In genomic region chr10:32210306-32211045, GRCh38 we compare ENCODE assay signal across 8 cellular contexts.
A peak's percentile ranks its signal among the peaks of the same experiment; 100 is the strongest.
DNase-seq lines count a peak whose midpoint lies in the region; ATAC-seq, FAIRE-seq and TF ChIP-seq lines count a peak whose summit lies in the region.

No MANE protein-coding gene starts in this region.

- H3K4me3 ChIP-seq in LNCaP clone FGC (ENCODE audit: low read depth, low read length), result no peak overlapping the region

- peak; percentile 74 for TF ChIP-seq CTCF in LNCaP clone FGC (IDR thresholded peaks at IDR 0.05; ENCODE audit: control insufficient read depth, extremely low read depth, insufficient read depth)

- FAIRE-seq in GM19239 (lab: Jason Lieb, UNC), result no peak

- ATAC-seq in HG03378 (IDR thresholded peaks at IDR 0.05; ENCODE audit: unreplicated experiment), result no peak
- ATAC-seq in HG02588 (IDR thresholded peaks at IDR 0.05; ENCODE audit: unreplicated experiment), result no peak

- DNase-seq in SIG-M5 treated with dmso at 0.1 percent for 504 hours (lab: John Stamatoyannopoulos, UW; ENCODE audit: unreplicated experiment) (peak; percentile 58), SIG-M5 (lab: John Stamatoyannopoulos, UW) (no peak), LNCaP clone FGC (ENCODE audit: low read depth) (peak; percentile 43), amniotic epithelial cell (ENCODE audit: low read depth) (peak; percentile 68), kidney glomerular epithelial cell (lab: John Stamatoyannopoulos, UW) (peak; percentile 3), GM19239 (ENCODE audit: insufficient read length, low spot score) (no peak)

Comparison
In these comparisons a context has a peak if more than half of its experiments do, and no peak if none do; other contexts are left out.
1. DNase-seq: peak in SIG-M5 treated with dmso at 0.1 percent for 504 hours (single experiment), LNCaP clone FGC (single experiment), amniotic epithelial cell (single experiment) and kidney glomerular epithelial cell (single experiment); none in SIG-M5 (single experiment) and GM19239 (single experiment).